In genomic region chr2:191401287-191401686, GRCh38 we compare ENCODE assay signal across 14 cellular contexts.
DNase-seq lines count a peak whose midpoint lies in the region; ATAC-seq, FAIRE-seq and TF ChIP-seq lines count a peak whose summit lies in the region.
"Had no signal": no experiment of that assay in that cellular context is flagged by ENCODE, and none has a peak within 500 bp of the region (broad histone marks: within the 10 kb centered on the region; RNA-seq: fewer than 3 reads in every experiment).

No MANE protein-coding gene starts in this region.

- H3K4me1 ChIP-seq in mesenchymal stem cell (ENCODE audit: control insufficient read depth, insufficient read depth, low read depth, low read length), result no peaks in the 10 kb centered on the region
- H3K4me1 ChIP-seq: colonic mucosa had no signal

- in situ Hi-C loops in ACHN (cut with HindIII; ENCODE audit: low pct_ligation_motif_present, low pct_unique_long_range_greater_than_20kb, low sequenced_read_pairs), result no loop called here

- no peaks in the 10 kb centered on the region for H3K9me3 ChIP-seq in mesenchymal stem cell (ENCODE audit: control insufficient read depth, low read length)
- H3K9me3 ChIP-seq: colonic mucosa had no signal

- H2BK5ac ChIP-seq in mesenchymal stem cell (ENCODE audit: low read depth, low read length, poor library complexity, severe bottlenecking), result peak overlapping the region; percentile 79

- no CpG with 5 or more reads among the region's 1 CpG for WGBS in mesenchymal stem cell

- peaks cover 13 to 79% of the 10 kb centered on the region in 2 experiments for H3K36me3 ChIP-seq in mesenchymal stem cell (ENCODE audit: control insufficient read depth in 1 of 2, insufficient read depth in 2 of 2, low read depth in 1 of 2, low read length in 2 of 2)
- H3K36me3 ChIP-seq: colonic mucosa had no signal

- no peak for TF ChIP-seq CTCF in choroid plexus epithelial cell (conservative IDR thresholded peaks at IDR 0.05; ENCODE audit: low read depth, low read length)

- FAIRE-seq in HTR-8/SVneo (lab: Jason Lieb, UNC), result no peak
- FAIRE-seq: K562 had no signal

- peak overlapping the region; percentile 37 for H3K9ac ChIP-seq in mesenchymal stem cell (ENCODE audit: low read length)

- H3K4me2 ChIP-seq in mesenchymal stem cell (ENCODE audit: low read length, poor library complexity, severe bottlenecking), result peak overlapping the region; percentile 16

- DNase-seq in ACHN, result peak; percentile 61
- DNase-seq in HTR-8/SVneo (ENCODE audit: insufficient read length, low spot score), result peak; percentile 26
- peak; percentile 74 for DNase-seq in choroid plexus epithelial cell (ENCODE audit: low read depth)
- no peak for DNase-seq in mesenchymal stem cell
- DNase-seq in CD1c-positive myeloid dendritic cell (ENCODE audit: extremely low spot score), result no peak
- DNase-seq in NCI-H446 treated with DMSO at 0.1 percent for 48 hours (lab: John Stamatoyannopoulos, UW), result no peak
- no peak for DNase-seq in midbrain (lab: John Stamatoyannopoulos, UW)
- DNase-seq: activated CD8-positive, alpha-beta memory T cell treated with anti-CD3 and anti-CD28 coated beads, Interleukin-2, amount 50 U/mL, for 4 hours; colonic mucosa; H7; NCI-H69 had no signal

- H2BK120ac ChIP-seq in mesenchymal stem cell (ENCODE audit: low read depth, low read length), result no peak overlapping the region

- H3K4me3 ChIP-seq in choroid plexus epithelial cell (ENCODE audit: low read depth, low read length) (no peak overlapping the region), mesenchymal stem cell (ENCODE audit: insufficient read depth in 1 of 2, low read depth in 1 of 2, low read length in 2 of 2) (no peak overlapping the region)
- H3K4me3 ChIP-seq: colonic mucosa, K562 had no signal

- no peak overlapping the region for H2BK15ac ChIP-seq in mesenchymal stem cell (ENCODE audit: low read depth, poor library complexity, severe bottlenecking)

- H3K4ac ChIP-seq in mesenchymal stem cell (ENCODE audit: low read depth in 1 of 2, low read length in 2 of 2), result no peak overlapping the region

- H2BK12ac ChIP-seq in mesenchymal stem cell (ENCODE audit: low read length in 2 of 2), result no peak overlapping the region

- no peak overlapping the region for H2AFZ ChIP-seq in mesenchymal stem cell (ENCODE audit: low read depth, low read length)

- no peak overlapping the region for H3K18ac ChIP-seq in mesenchymal stem cell (ENCODE audit: low read depth in 1 of 2, low read length in 2 of 2)

- no peak overlapping the region for H2AK5ac ChIP-seq in mesenchymal stem cell (ENCODE audit: low read length, severe bottlenecking)

- H4K91ac ChIP-seq in mesenchymal stem cell (ENCODE audit: low read length), result no peak overlapping the region

- H3K79me1 ChIP-seq in mesenchymal stem cell (replicated peaks; ENCODE audit: low read length, poor library complexity, severe bottlenecking), result peaks cover 9% of the 10 kb centered on the region

- H3K23ac ChIP-seq in mesenchymal stem cell (ENCODE audit: low read length in 2 of 2), result no peak overlapping the region

- ATAC-seq in GM21717 (IDR thresholded peaks at IDR 0.05; ENCODE audit: unreplicated experiment), result no peak
- ATAC-seq: K562, Right ventricle myocardium inferior had no signal

- no peak overlapping the region for H3K14ac ChIP-seq in mesenchymal stem cell (ENCODE audit: low read length in 2 of 2)

- no peaks in the 10 kb centered on the region for H3K27me3 ChIP-seq in mesenchymal stem cell (ENCODE audit: control insufficient read depth in 1 of 2, insufficient read depth in 1 of 2, low read length in 2 of 2)
- H3K27me3 ChIP-seq: colonic mucosa had no signal

- H3K27ac ChIP-seq in mesenchymal stem cell (ENCODE audit: low read length, poor library complexity, severe bottlenecking), result peak overlapping the region; percentile 42
- H3K27ac ChIP-seq: colonic mucosa had no signal

- no peak overlapping the region for H4K8ac ChIP-seq in mesenchymal stem cell (ENCODE audit: low read length)

Comparison
In these comparisons a context has a peak if more than half of its experiments do, and no peak if none do; other contexts are left out.
1. DNase-seq: peak in ACHN (single experiment), HTR-8/SVneo (single experiment) and choroid plexus epithelial cell (single experiment); none in mesenchymal stem cell (single experiment), CD1c-positive myeloid dendritic cell (single experiment), NCI-H446 treated with DMSO at 0.1 percent for 48 hours (single experiment) and midbrain (single experiment).